Comparison of ENCODE assay signal across 1 cellular context in genomic region chr17:41419712-41420111, GRCh38.
TF ChIP-seq lines count a peak whose summit lies in the region.

No MANE protein-coding gene starts in this region.

TF ChIP-seq in IMR-90, 13 proteins besides CTCF, POLR2A, EP300 and RAD21:
- no peak for TF ChIP-seq FOS (IDR thresholded peaks at IDR 0.05; ENCODE audit: low read depth, low read length)
- no peak for TF ChIP-seq MAZ (IDR thresholded peaks at IDR 0.05; ENCODE audit: borderline replicate concordance, low read depth, low read length)
- no peak for TF ChIP-seq ELK1 (IDR thresholded peaks at IDR 0.05; ENCODE audit: borderline replicate concordance, low read depth, low read length)
- TF ChIP-seq MXI1 (IDR thresholded peaks at IDR 0.05; ENCODE audit: borderline replicate concordance, low read depth, low read length), result no peak
- no peak for TF ChIP-seq RCOR1 (IDR thresholded peaks at IDR 0.05; ENCODE audit: insufficient replicate concordance, low read length)
- TF ChIP-seq BHLHE40 (IDR thresholded peaks at IDR 0.05; ENCODE audit: low read depth, low read length), result no peak
- TF ChIP-seq CEBPB (IDR thresholded peaks at IDR 0.05; ENCODE audit: low read depth, low read length), result no peak
- TF ChIP-seq SMC3 (IDR thresholded peaks at IDR 0.05; ENCODE audit: low read depth, low read length), result no peak
- no peak for TF ChIP-seq CHD1 (IDR thresholded peaks at IDR 0.05; ENCODE audit: low read depth, low read length)
- no peak for TF ChIP-seq USF2 (IDR thresholded peaks at IDR 0.05; ENCODE audit: low read depth, low read length)
- no peak for TF ChIP-seq MAFK (IDR thresholded peaks at IDR 0.05; ENCODE audit: low read depth, low read length)
- no peak for TF ChIP-seq NFE2L2 (IDR thresholded peaks at IDR 0.05; ENCODE audit: low read depth, low read length)
- TF ChIP-seq RFX5 (IDR thresholded peaks at IDR 0.05; ENCODE audit: low read depth, low read length), result no peak
